ENCODE assay signal across 8 cellular contexts in genomic region chr3:104564045-104564643, GRCh38.
DNase-seq lines count a peak whose midpoint lies in the region; ATAC-seq and TF ChIP-seq lines count a peak whose summit lies in the region.

No MANE protein-coding gene starts in this region.

- peaks cover 8% of the 10 kb centered on the region; the same call in 2 of the 3 replicates for H3K36me3 Mint-ChIP-seq in GM23338 (ENCODE audit: low read depth)
- H3K36me3 Mint-ChIP-seq in activated naive CD8-positive, alpha-beta T cell treated with anti-CD3 and anti-CD28 coated beads, Interleukin-2, amount 10 ng/mL, durations not matched to agents 7 days and 5 days: no peaks in the 10 kb centered on the region

- no peaks in the 10 kb centered on the region for H3K4me1 Mint-ChIP-seq in GM23338
- no peaks in the 10 kb centered on the region for H3K4me1 Mint-ChIP-seq in activated naive CD8-positive, alpha-beta T cell treated with anti-CD3 and anti-CD28 coated beads, Interleukin-2, amount 10 ng/mL, durations not matched to agents 7 days and 5 days

- POLR2A ChIA-PET in activated naive CD8-positive, alpha-beta T cell treated with anti-CD3 and anti-CD28 coated beads, Interleukin-2, amount 10 ng/mL, durations not matched to agents 7 days and 5 days (lab: Charles Lee): no interaction called here

- H3K4me3 Mint-ChIP-seq in GM23338: no peak overlapping the region
- H3K4me3 Mint-ChIP-seq in activated naive CD8-positive, alpha-beta T cell treated with anti-CD3 and anti-CD28 coated beads, Interleukin-2, amount 10 ng/mL, durations not matched to agents 7 days and 5 days: no peak overlapping the region

- peak; percentile 56 for DNase-seq in AG10803 (ENCODE audit: low read depth)
- peak; percentile 84 for DNase-seq in GM23338 (ENCODE audit: low spot score)
- DNase-seq in SKM-1 (lab: John Stamatoyannopoulos, UW; ENCODE audit: unreplicated experiment): peak; percentile 29
- peak; percentile 27 for DNase-seq in activated naive CD8-positive, alpha-beta T cell treated with anti-CD3 and anti-CD28 coated beads, Interleukin-2, amount 10 ng/mL, durations not matched to agents 7 days and 5 days
- DNase-seq in iPS-NIHi11 (ENCODE audit: low spot score): peak; percentile 31
- DNase-seq in stimulated activated CD4-positive, alpha-beta T cell treated with anti-CD3 and anti-CD28 coated beads, Interleukin-4, amount 100 ng/mL, for 48 hours (ENCODE audit: low read depth in 2 of 2): peak; percentile 47 to 63
- no peak for DNase-seq in NCI-H1930 (lab: John Stamatoyannopoulos, UW)

- H3K27ac Mint-ChIP-seq in GM23338: no peak overlapping the region
- H3K27ac Mint-ChIP-seq in activated naive CD8-positive, alpha-beta T cell treated with anti-CD3 and anti-CD28 coated beads, Interleukin-2, amount 10 ng/mL, durations not matched to agents 7 days and 5 days: no peak overlapping the region

- no peaks in the 10 kb centered on the region for H3K27me3 Mint-ChIP-seq in GM23338 (ENCODE audit: insufficient read depth, low read depth, poor library complexity)
- peaks cover 4% of the 10 kb centered on the region for H3K27me3 Mint-ChIP-seq in activated naive CD8-positive, alpha-beta T cell treated with anti-CD3 and anti-CD28 coated beads, Interleukin-2, amount 10 ng/mL, durations not matched to agents 7 days and 5 days

- H3K27me3 ChIP-seq in GM23338 (ENCODE audit: insufficient read depth): no peaks in the 10 kb centered on the region

- no peaks in the 10 kb centered on the region for H3K36me3 ChIP-seq in GM23338 (ENCODE audit: insufficient read depth)

- no peak overlapping the region for H2AFZ ChIP-seq in GM23338

- H3F3A ChIP-seq in GM23338 (replicated peaks; ENCODE audit: low read depth): no peaks in the 10 kb centered on the region

- H3K4me3 ChIP-seq in AG10803 (ENCODE audit: low read length): no peak overlapping the region
- H3K4me3 ChIP-seq in GM23338: no peak overlapping the region

- no peak for ATAC-seq in GM23338
- no peak for ATAC-seq in activated naive CD8-positive, alpha-beta T cell treated with anti-CD3 and anti-CD28 coated beads, Interleukin-2, amount 10 ng/mL, durations not matched to agents 7 days and 5 days (ENCODE audit: low read depth)
- no peak for ATAC-seq in HG03097 (IDR thresholded peaks at IDR 0.05; ENCODE audit: low FRiP score, unreplicated experiment)

- H4K20me1 ChIP-seq in GM23338 (replicated peaks; ENCODE audit: insufficient read depth): no peaks in the 10 kb centered on the region

- no peak overlapping the region for H3K27ac ChIP-seq in GM23338 (ENCODE audit: low read depth)

- H3K9me2 ChIP-seq in GM23338 (ENCODE audit: insufficient read depth): no peaks in the 10 kb centered on the region

- H3K4me2 ChIP-seq in GM23338: no peak overlapping the region

- TF ChIP-seq CTCF in AG10803 (conservative IDR thresholded peaks at IDR 0.05; ENCODE audit: low read length): peak; percentile 76
- TF ChIP-seq CTCF in GM23338 (conservative IDR thresholded peaks at IDR 0.05; ENCODE audit: low read depth in 2 of 2): peak; percentile 70 to 91

- peaks cover 6% of the 10 kb centered on the region for H3K9me3 Mint-ChIP-seq in GM23338
- H3K9me3 Mint-ChIP-seq in activated naive CD8-positive, alpha-beta T cell treated with anti-CD3 and anti-CD28 coated beads, Interleukin-2, amount 10 ng/mL, durations not matched to agents 7 days and 5 days: no peaks in the 10 kb centered on the region

- H3K4me1 ChIP-seq in GM23338 (ENCODE audit: insufficient read depth): no peaks in the 10 kb centered on the region

- no peaks in the 10 kb centered on the region for H3K79me2 ChIP-seq in GM23338 (replicated peaks; ENCODE audit: insufficient read depth)

TF ChIP-seq in GM23338, 12 proteins besides CTCF, POLR2A, EP300 and RAD21 (continues in another document):
- TF ChIP-seq POLR2AphosphoS5 (IDR thresholded peaks at IDR 0.05; ENCODE audit: low read depth) (no peak), JUNB (IDR thresholded peaks at IDR 0.05; ENCODE audit: unreplicated experiment) (no peak), ZNF114 (CRISPR knock-in tag; IDR thresholded peaks at IDR 0.05) (no peak), CREB1 (CRISPR knock-in tag; IDR thresholded peaks at IDR 0.05; ENCODE audit: low read depth) (no peak), EZH2 (IDR thresholded peaks at IDR 0.05; ENCODE audit: low read depth, unreplicated experiment) (no peak), ZNF462 (CRISPR knock-in tag; IDR thresholded peaks at IDR 0.05) (no peak), ETS1 (IDR thresholded peaks at IDR 0.05) (no peak), EZH2phosphoT487 (IDR thresholded peaks at IDR 0.05; ENCODE audit: unreplicated experiment) (no peak), STAT1 (IDR thresholded peaks at IDR 0.05; ENCODE audit: unreplicated experiment) (no peak)

Comparison
In these comparisons a context has a peak if more than half of its experiments do, and no peak if none do; other contexts are left out.
1. DNase-seq: peak in AG10803 (single experiment), GM23338 (single experiment), SKM-1 (single experiment), activated naive CD8-positive, alpha-beta T cell treated with anti-CD3 and anti-CD28 coated beads, Interleukin-2, amount 10 ng/mL, durations not matched to agents 7 days and 5 days (single experiment), iPS-NIHi11 (single experiment) and stimulated activated CD4-positive, alpha-beta T cell treated with anti-CD3 and anti-CD28 coated beads, Interleukin-4, amount 100 ng/mL, for 48 hours (2 of 2); none in NCI-H1930 (0 of 2).